ENCODE assay signal across 1 cellular context in genomic region chr5:125587631-125588030, GRCh38.
TF ChIP-seq lines count a peak whose summit lies in the region.

No MANE protein-coding gene starts in this region.

TF ChIP-seq in HEK293, 187 proteins besides CTCF, POLR2A, EP300 and RAD21 (continued from another document):
- no peak for TF ChIP-seq ZNF518A (tag by site-specific recombination; conservative IDR thresholded peaks at IDR 0.05; ENCODE audit: low read depth)
- TF ChIP-seq KLF7 (tag by site-specific recombination; IDR thresholded peaks at IDR 0.05; ENCODE audit: borderline replicate concordance), result no peak
- TF ChIP-seq ZNF311 (tag by site-specific recombination; IDR thresholded peaks at IDR 0.05; ENCODE audit: borderline replicate concordance), result no peak
- no peak for TF ChIP-seq ZNF704 (tag by site-specific recombination; IDR thresholded peaks at IDR 0.05)
- peak; percentile 45; the same call in 1 of the 2 replicates for TF ChIP-seq ZNF558 (tag by site-specific recombination; IDR thresholded peaks at IDR 0.05)
- no peak for TF ChIP-seq PATZ1 (tag by site-specific recombination; IDR thresholded peaks at IDR 0.05)
- peak; percentile 82 for TF ChIP-seq ZNF362 (tag by site-specific recombination; IDR thresholded peaks at IDR 0.05)
- no peak for TF ChIP-seq GLIS1 (tag by site-specific recombination; IDR thresholded peaks at IDR 0.05)
- TF ChIP-seq ZNF175 (tag by site-specific recombination; IDR thresholded peaks at IDR 0.05), result no peak
